In genomic region chr22:19422440-19423301, GRCh38 we compare ENCODE assay signal across 13 cellular contexts. TPM values are rescaled to one million over a fixed set of nuclear protein-coding genes. Genes with fewer than 3 reads are reported as not detected.
DNase-seq lines count a peak whose midpoint lies in the region; ATAC-seq, FAIRE-seq and TF ChIP-seq lines count a peak whose summit lies in the region.
"Had no signal": no experiment of that assay in that cellular context is flagged by ENCODE, and none has a peak within 500 bp of the region (broad histone marks: within the 10 kb centered on the region; RNA-seq: fewer than 3 reads in every experiment).

No MANE protein-coding gene starts in this region.

- no peaks in the 10 kb centered on the region for H3K27me3 Mint-ChIP-seq in T-helper 1 cell treated with Interleukin-12 subunit alpha and Interleukin-12 subunit beta and Interleukin-4 antibody, amounts not matched to agents 30 μg/mL and 1 μg/mL, for 36 hours (ENCODE audit: low read depth)
- no peaks in the 10 kb centered on the region for H3K27me3 Mint-ChIP-seq in neural progenitor cell (ENCODE audit: insufficient read depth, low read depth)

- H3K36me3 Mint-ChIP-seq in T-helper 1 cell treated with Interleukin-12 subunit alpha and Interleukin-12 subunit beta and Interleukin-4 antibody, amounts not matched to agents 30 μg/mL and 1 μg/mL, for 36 hours (ENCODE audit: low read depth): peaks cover 17% of the 10 kb centered on the region
- H3K36me3 Mint-ChIP-seq in neural progenitor cell: peaks cover 14% of the 10 kb centered on the region

- H4K20me1 ChIP-seq in K562 (replicated peaks; ENCODE audit: control insufficient read depth, insufficient read depth, low read length): peaks cover 77% of the 10 kb centered on the region
- H4K20me1 ChIP-seq in neural progenitor cell (ENCODE audit: low read depth): peaks cover 79% of the 10 kb centered on the region

- H3K9me1 ChIP-seq in K562 (ENCODE audit: control insufficient read depth, insufficient read depth, low read length): peaks cover 24% of the 10 kb centered on the region

- BruUV-seq in K562 (replicated peaks; lab: Mats Ljungman, UMichigan): no TSS peak

- H3K27ac ChIP-seq in K562 (ENCODE audit: extremely low read depth, low read depth, low read length) (peak overlapping the region; percentile 9; the same call in 2 of the 3 replicates), neural progenitor cell (no peak overlapping the region), upper lobe of left lung (peak overlapping the region in 1 of 4 donors; percentile 23)
- H3K27ac ChIP-seq: 22Rv1, SJCRH30, upper lobe of right lung had no signal

- POLR2A ChIA-PET in K562 (lab: Yijun Ruan, JAX): interaction anchor here (0.5 to 10.1 kb wide), 18 partner anchors 9 to 1641 kb away, joined by 3 to 212 read pairs (median 4); partner anchors contain the start of genes C22orf39, CDC45, CLTCL1 and HIRA

- H3K79me2 ChIP-seq in K562 (ENCODE audit: control insufficient read depth, insufficient read depth, low read length) (peaks cover 100% of the 10 kb centered on the region), neural progenitor cell (ENCODE audit: low read depth) (peaks cover 100% of the 10 kb centered on the region)

- no peaks in the 10 kb centered on the region for H3F3A ChIP-seq in neural progenitor cell (ENCODE audit: low read depth)

- H3K4me3 ChIP-seq in K562 (no peak overlapping the region), neural progenitor cell (no peak overlapping the region), upper lobe of left lung (no peak overlapping the region)
- H3K4me3 ChIP-seq: dorsolateral prefrontal cortex, SJCRH30, upper lobe of right lung had no signal

- CTCF ChIA-PET in K562 (lab: Yijun Ruan, JAX; ENCODE audit: low intra/inter-chr PET ratio): no interaction called here

- no peak for TF ChIP-seq CTCF in K562 (IDR thresholded peaks at IDR 0.05 in 2 of 3, conservative IDR thresholded peaks at IDR 0.05 in 1 of 3; ENCODE audit: insufficient read depth in 2 of 3, low read depth in 1 of 3, low read length in 3 of 3)
- TF ChIP-seq CTCF in neural progenitor cell (IDR thresholded peaks at IDR 0.05): no peak
- no peak for TF ChIP-seq CTCF in upper lobe of left lung (IDR thresholded peaks at IDR 0.05)
- TF ChIP-seq CTCF in GM13976 (IDR thresholded peaks at IDR 0.05; ENCODE audit: borderline replicate concordance, control extremely low read depth, extremely low read depth, insufficient read depth, missing control alignments): no peak

- TF ChIP-seq EP300 in K562 (IDR thresholded peaks at IDR 0.05; ENCODE audit: low read length) (no peak), upper lobe of left lung (IDR thresholded peaks at IDR 0.05) (no peak)

- ATAC-seq in K562 (peak; percentile 14), upper lobe of left lung (ENCODE audit: low FRiP score in 2 of 2) (no peak)
- ATAC-seq: upper lobe of right lung had no signal

- TF ChIP-seq POLR2A in K562 (conservative IDR thresholded peaks at IDR 0.05): no peak
- TF ChIP-seq POLR2A in upper lobe of left lung (IDR thresholded peaks at IDR 0.05): no peak

- H3K9ac ChIP-seq in K562 (ENCODE audit: insufficient read depth in 1 of 2, low read depth in 2 of 2, low read length in 2 of 2): peak overlapping the region in 1 of 2 experiments; percentile 57; a peak in 2 of 4 replicates
- no peak overlapping the region for H3K9ac ChIP-seq in neural progenitor cell

- H3K27ac Mint-ChIP-seq in T-helper 1 cell treated with Interleukin-12 subunit alpha and Interleukin-12 subunit beta and Interleukin-4 antibody, amounts not matched to agents 30 μg/mL and 1 μg/mL, for 36 hours: peak overlapping the region; percentile 61
- peak overlapping the region; percentile 35 for H3K27ac Mint-ChIP-seq in neural progenitor cell

- no peak for FAIRE-seq in K562 (lab: Jason Lieb, UNC)

- no peaks in the 10 kb centered on the region for H3K9me3 Mint-ChIP-seq in T-helper 1 cell treated with Interleukin-12 subunit alpha and Interleukin-12 subunit beta and Interleukin-4 antibody, amounts not matched to agents 30 μg/mL and 1 μg/mL, for 36 hours
- H3K9me3 Mint-ChIP-seq in neural progenitor cell: no peaks in the 10 kb centered on the region

- in situ Hi-C loops in K562 (cut with MboI): no loop called here
- in situ Hi-C loops in GM13976 (cut with MboI; ENCODE audit: low sequenced_read_pairs, unreplicated experiment): no loop called here

- H3K9me3 ChIP-seq in K562 (replicated peaks; ENCODE audit: control insufficient read depth, insufficient read depth, low read depth, low read length) (no peaks in the 10 kb centered on the region), neural progenitor cell (ENCODE audit: low read depth) (no peaks in the 10 kb centered on the region), upper lobe of left lung (no peaks in the 10 kb centered on the region)
- H3K9me3 ChIP-seq: SJCRH30, upper lobe of right lung had no signal

- H3K36me3 ChIP-seq in K562 (ENCODE audit: control insufficient read depth, insufficient read depth, low read length) (peaks cover 44% of the 10 kb centered on the region), neural progenitor cell (no peaks in the 10 kb centered on the region), upper lobe of left lung (no peaks in the 10 kb centered on the region)
- H3K36me3 ChIP-seq: SJCRH30, upper lobe of right lung had no signal

- no peak overlapping the region for H3K4me3 Mint-ChIP-seq in T-helper 1 cell treated with Interleukin-12 subunit alpha and Interleukin-12 subunit beta and Interleukin-4 antibody, amounts not matched to agents 30 μg/mL and 1 μg/mL, for 36 hours
- H3K4me3 Mint-ChIP-seq in neural progenitor cell: no peak overlapping the region

- intact Hi-C loops in K562 (cut with micrococcal nuclease): no loop called here

- H3K4me2 ChIP-seq in K562 (ENCODE audit: insufficient read depth, low read length): peak overlapping the region; percentile 6; the same call in 1 of the 2 replicates
- H3K4me2 ChIP-seq in neural progenitor cell: no peak overlapping the region

- no peak overlapping the region for H2AFZ ChIP-seq in K562 (ENCODE audit: low read depth, low read length)
- H2AFZ ChIP-seq in neural progenitor cell (replicated peaks): no peak overlapping the region

- WGBS in K562 (ENCODE audit: insufficient coverage, low coverage, missing lambda C conversion rate): 76% methylated on average over 11 of the region's 11 CpGs
- WGBS in upper lobe of left lung, 2 donors: 79 to 84% methylated on average over 11 of the region's 11 CpGs

- peaks cover 63% of the 10 kb centered on the region for H3K4me1 Mint-ChIP-seq in T-helper 1 cell treated with Interleukin-12 subunit alpha and Interleukin-12 subunit beta and Interleukin-4 antibody, amounts not matched to agents 30 μg/mL and 1 μg/mL, for 36 hours (ENCODE audit: low read depth)
- peaks cover 10% of the 10 kb centered on the region for H3K4me1 Mint-ChIP-seq in neural progenitor cell

- H3K27me3 ChIP-seq in K562 (ENCODE audit: control insufficient read depth in 2 of 2, insufficient read depth in 2 of 2, low read length in 2 of 2) (no peaks in the 10 kb centered on the region), neural progenitor cell (no peaks in the 10 kb centered on the region), upper lobe of left lung (no peaks in the 10 kb centered on the region)
- H3K27me3 ChIP-seq: dorsolateral prefrontal cortex, SJCRH30, upper lobe of right lung had no signal

- TF ChIP-seq RAD21 in K562 (CRISPR knock-in tag; conservative IDR thresholded peaks at IDR 0.05 in 1 of 2, IDR thresholded peaks at IDR 0.05 in 1 of 2): no peak

- DNase-seq in T-helper 1 cell (no peak), M059J (ENCODE audit: low read depth) (peak; percentile 17), K562 (ENCODE audit: extremely low read depth in 1 of 4, low spot score in 3 of 4) (no peak), neural progenitor cell (ENCODE audit: low spot score) (no peak), upper lobe of left lung (no peak), GM13976 (ENCODE audit: low spot score) (no peak)
- no peak for DNase-seq in stimulated activated naive CD4-positive, alpha-beta T cell treated with Interleukin-2 at 50 U/mL for 16 hours (lab: John Stamatoyannopoulos, UW)
- DNase-seq: NCI-H187 treated with DMSO at 0.1 percent for 48 hours, upper lobe of right lung had no signal

- peaks cover 44 to 54% of the 10 kb centered on the region in 2 experiments for H3K4me1 ChIP-seq in K562 (replicated peaks in 1 of 2; ENCODE audit: control insufficient read depth in 2 of 2, insufficient read depth in 2 of 2, low read length in 2 of 2)
- peaks cover 10% of the 10 kb centered on the region for H3K4me1 ChIP-seq in neural progenitor cell
- H3K4me1 ChIP-seq in upper lobe of left lung: peaks cover 4 to 33% (median 11%) of the 10 kb centered on the region in 4 donors
- H3K4me1 ChIP-seq: SJCRH30, upper lobe of right lung had no signal

RNA-seq across cellular contexts. Expression of gene HIRA, which starts 8.9 kb away (rescaled TPM):
- total RNA-seq in M059J (2014; rRNA removed; shearing (Covaris generic)): 17.1 and 21.5 TPM in 2 replicates
- 103 and 120 TPM in 2 replicates for total RNA-seq in K562 (2011; cell fraction: chromatin; rRNA removed; ENCODE audit: low replicate concordance)
- total RNA-seq in K562 (2011; cell fraction: nucleolus; rRNA removed): 79.7 and 81.6 TPM in 2 replicates
- 66.5 and 67.1 TPM in 2 replicates for total RNA-seq in K562 (2011; cell fraction: nucleoplasm; rRNA removed)
- total RNA-seq in K562 (2014; rRNA removed): 58.3 and 70.6 TPM in 2 replicates
- 53.9 and 54.0 TPM in 2 replicates for total RNA-seq in K562 (2014; rRNA removed; fragmentation: Illumina TruSeq; extraction: Trizol)
- 57.5 and 58.4 TPM in 2 replicates for total RNA-seq in K562 (2015; rRNA removed; fragmentation: Illumina TruSeq; extraction: Trizol)
- 115 and 132 TPM in 2 replicates for total RNA-seq in K562 (2021)
- 71.7 and 82.2 TPM in 2 replicates for polyA plus RNA-seq in K562 (2011; rRNA removed)
- 105 and 109 TPM in 2 replicates for polyA plus RNA-seq in K562 (2011; cell fraction: cytosol; rRNA removed)
- polyA plus RNA-seq in K562 (2011; cell fraction: nucleus; rRNA removed): 104 and 124 TPM in 2 replicates
- 91.6 and 91.8 TPM in 2 replicates for polyA plus RNA-seq in K562 (2012)
- polyA plus RNA-seq in K562 (2014; fragmentation: Illumina TruSeq; extraction: Trizol): 106 and 114 TPM in 2 replicates
- 1 to 10 TPM in 1 of 2 experiments, under 1 TPM in 1; 0.96 to 1.2 TPM for polyA plus RNA-seq in K562 (2014; fragmentation: Nextera tagmentation; extraction: Ambion mirVana)
- 80.0 and 80.8 TPM in 2 replicates for polyA plus RNA-seq in K562 (2014; rRNA removed)
- 93.7 and 126 TPM in 2 replicates for polyA minus RNA-seq in K562 (2011; rRNA and poly(A)+ RNA removed)
- 65.3 and 93.4 TPM in 2 replicates for polyA minus RNA-seq in K562 (2011; cell fraction: cytosol; rRNA and poly(A)+ RNA removed)
- 30.3 and 61.3 TPM in 2 replicates for polyA minus RNA-seq in K562 (2011; cell fraction: nucleus; rRNA and poly(A)+ RNA removed)
- 18.9 and 25.0 TPM in 2 replicates for total RNA-seq in neural progenitor cell (ENCODE audit: low replicate concordance)
- 10 to 100 TPM in 5 of 6 donors, 1 to 10 TPM in 1; 9.9 to 27.5 (median 22.1) TPM for total RNA-seq in upper lobe of left lung

RNA-seq across cellular contexts. Expression of gene MRPL40, which starts 9.7 kb away (rescaled TPM):
- 44.4 and 50.4 TPM in 2 replicates for total RNA-seq in M059J (2014; rRNA removed; shearing (Covaris generic))
- total RNA-seq in K562 (2011; cell fraction: chromatin; rRNA removed; ENCODE audit: low replicate concordance): 13.9 and 26.1 TPM in 2 replicates
- 29.0 and 32.5 TPM in 2 replicates for total RNA-seq in K562 (2011; cell fraction: nucleolus; rRNA removed)
- 25.1 and 32.0 TPM in 2 replicates for total RNA-seq in K562 (2011; cell fraction: nucleoplasm; rRNA removed)
- total RNA-seq in K562 (2014; rRNA removed) (160 and 182 TPM in 2 replicates), K562 (2014; rRNA removed; fragmentation: Illumina TruSeq; extraction: Trizol) (208 and 209 TPM in 2 replicates), K562 (2015; rRNA removed; fragmentation: Illumina TruSeq; extraction: Trizol) (181 and 198 TPM in 2 replicates), K562 (2021) (132 and 144 TPM in 2 replicates), neural progenitor cell (ENCODE audit: low replicate concordance) (15.5 and 17.0 TPM in 2 replicates), upper lobe of left lung (10 to 100 TPM; 18.9 to 27.3 (median 22.9) TPM)
- polyA plus RNA-seq in K562 (2011; rRNA removed) (175 and 219 TPM in 2 replicates), K562 (2014; fragmentation: Illumina TruSeq; extraction: Trizol) (197 and 237 TPM in 2 replicates), K562 (2014; fragmentation: Nextera tagmentation; extraction: Ambion mirVana) (100 to 1,000 TPM; 601 to 652 TPM), K562 (2014; rRNA removed) (223 TPM in 2 replicates)
- 88.3 and 113 TPM in 2 replicates for polyA plus RNA-seq in K562 (2011; cell fraction: cytosol; rRNA removed)
- 34.6 and 66.5 TPM in 2 replicates for polyA plus RNA-seq in K562 (2011; cell fraction: nucleus; rRNA removed)
- polyA plus RNA-seq in K562 (2012): 159 TPM in 2 replicates
- 52.5 and 73.2 TPM in 2 replicates for polyA minus RNA-seq in K562 (2011; rRNA and poly(A)+ RNA removed)
- polyA minus RNA-seq in K562 (2011; cell fraction: cytosol; rRNA and poly(A)+ RNA removed): 31.3 and 34.3 TPM in 2 replicates
- 12.0 and 31.3 TPM in 2 replicates for polyA minus RNA-seq in K562 (2011; cell fraction: nucleus; rRNA and poly(A)+ RNA removed)

RNA-seq across cellular contexts. Expression of gene C22orf39, which starts 24.8 kb away (rescaled TPM):
- total RNA-seq in M059J (2014; rRNA removed; shearing (Covaris generic)): 24.2 and 29.6 TPM in 2 replicates
- total RNA-seq in K562 (2011; cell fraction: chromatin; rRNA removed; ENCODE audit: low replicate concordance): 119 and 122 TPM in 2 replicates
- total RNA-seq in K562 (2011; cell fraction: nucleolus; rRNA removed): 71.8 and 76.0 TPM in 2 replicates
- total RNA-seq in K562 (2011; cell fraction: nucleoplasm; rRNA removed): 107 and 142 TPM in 2 replicates
- total RNA-seq in K562 (2014; rRNA removed) (94.7 and 124 TPM in 2 replicates), K562 (2014; rRNA removed; fragmentation: Illumina TruSeq; extraction: Trizol) (57.2 and 59.5 TPM in 2 replicates), K562 (2015; rRNA removed; fragmentation: Illumina TruSeq; extraction: Trizol) (61.3 and 63.2 TPM in 2 replicates), K562 (2021) (66.8 and 68.0 TPM in 2 replicates), neural progenitor cell (ENCODE audit: low replicate concordance) (49.5 and 57.0 TPM in 2 replicates), upper lobe of left lung (10 to 100 TPM; 29.1 to 48.6 (median 43.6) TPM)
- polyA plus RNA-seq in K562 (2011; rRNA removed) (139 and 244 TPM in 2 replicates), K562 (2014; fragmentation: Illumina TruSeq; extraction: Trizol) (68.6 and 73.5 TPM in 2 replicates), K562 (2014; fragmentation: Nextera tagmentation; extraction: Ambion mirVana) (10 to 100 TPM; 20.4 to 25.9 TPM), K562 (2014; rRNA removed) (112 and 121 TPM in 2 replicates)
- polyA plus RNA-seq in K562 (2011; cell fraction: cytosol; rRNA removed): 164 and 257 TPM in 2 replicates
- 71.0 and 99.7 TPM in 2 replicates for polyA plus RNA-seq in K562 (2011; cell fraction: nucleus; rRNA removed)
- 87.8 and 120 TPM in 2 replicates for polyA plus RNA-seq in K562 (2012)
- 116 and 185 TPM in 2 replicates for polyA minus RNA-seq in K562 (2011; rRNA and poly(A)+ RNA removed)
- 49.4 and 80.5 TPM in 2 replicates for polyA minus RNA-seq in K562 (2011; cell fraction: cytosol; rRNA and poly(A)+ RNA removed)
- 24.9 and 58.9 TPM in 2 replicates for polyA minus RNA-seq in K562 (2011; cell fraction: nucleus; rRNA and poly(A)+ RNA removed)

RNA-seq across cellular contexts. Expression of gene UFD1, which starts 56.3 kb away (rescaled TPM):
- total RNA-seq in M059J (2014; rRNA removed; shearing (Covaris generic)): 71.4 and 88.6 TPM in 2 replicates
- 307 and 375 TPM in 2 replicates for total RNA-seq in K562 (2011; cell fraction: chromatin; rRNA removed; ENCODE audit: low replicate concordance)
- 219 and 230 TPM in 2 replicates for total RNA-seq in K562 (2011; cell fraction: nucleolus; rRNA removed)
- 278 and 374 TPM in 2 replicates for total RNA-seq in K562 (2011; cell fraction: nucleoplasm; rRNA removed)
- 238 and 290 TPM in 2 replicates for total RNA-seq in K562 (2014; rRNA removed)
- 361 and 365 TPM in 2 replicates for total RNA-seq in K562 (2014; rRNA removed; fragmentation: Illumina TruSeq; extraction: Trizol)
- 330 and 363 TPM in 2 replicates for total RNA-seq in K562 (2015; rRNA removed; fragmentation: Illumina TruSeq; extraction: Trizol)
- 284 and 307 TPM in 2 replicates for total RNA-seq in K562 (2021)
- 428 and 564 TPM in 2 replicates for polyA plus RNA-seq in K562 (2011; rRNA removed)
- polyA plus RNA-seq in K562 (2011; cell fraction: cytosol; rRNA removed): 516 and 625 TPM in 2 replicates
- polyA plus RNA-seq in K562 (2011; cell fraction: nucleus; rRNA removed): 577 and 723 TPM in 2 replicates
- 381 and 502 TPM in 2 replicates for polyA plus RNA-seq in K562 (2012)
- 551 and 645 TPM in 2 replicates for polyA plus RNA-seq in K562 (2014; fragmentation: Illumina TruSeq; extraction: Trizol)
- polyA plus RNA-seq in K562 (2014; fragmentation: Nextera tagmentation; extraction: Ambion mirVana): 100 to 1,000 TPM; 503 to 627 TPM
- polyA plus RNA-seq in K562 (2014; rRNA removed): 321 and 446 TPM in 2 replicates
- 432 and 439 TPM in 2 replicates for polyA minus RNA-seq in K562 (2011; rRNA and poly(A)+ RNA removed)
- 143 and 172 TPM in 2 replicates for polyA minus RNA-seq in K562 (2011; cell fraction: cytosol; rRNA and poly(A)+ RNA removed)
- 99.8 and 195 TPM in 2 replicates for polyA minus RNA-seq in K562 (2011; cell fraction: nucleus; rRNA and poly(A)+ RNA removed)
- 37.5 and 37.7 TPM in 2 replicates for total RNA-seq in neural progenitor cell (ENCODE audit: low replicate concordance)
- total RNA-seq in upper lobe of left lung: 10 to 100 TPM; 21.0 to 52.1 (median 29.1) TPM

RNA-seq across cellular contexts. Expression of gene CDC45, which starts 57.0 kb away (rescaled TPM):
- 26.1 and 32.2 TPM in 2 replicates for total RNA-seq in M059J (2014; rRNA removed; shearing (Covaris generic))
- 810 and 853 TPM in 2 replicates for total RNA-seq in K562 (2011; cell fraction: chromatin; rRNA removed; ENCODE audit: low replicate concordance)
- total RNA-seq in K562 (2011; cell fraction: nucleolus; rRNA removed): 339 and 346 TPM in 2 replicates
- 307 and 398 TPM in 2 replicates for total RNA-seq in K562 (2011; cell fraction: nucleoplasm; rRNA removed)
- total RNA-seq in K562 (2014; rRNA removed): 415 and 450 TPM in 2 replicates
- total RNA-seq in K562 (2014; rRNA removed; fragmentation: Illumina TruSeq; extraction: Trizol): 263 and 295 TPM in 2 replicates
- total RNA-seq in K562 (2015; rRNA removed; fragmentation: Illumina TruSeq; extraction: Trizol): 239 and 251 TPM in 2 replicates
- total RNA-seq in K562 (2021): 312 and 319 TPM in 2 replicates
- 580 and 584 TPM in 2 replicates for polyA plus RNA-seq in K562 (2011; rRNA removed)
- polyA plus RNA-seq in K562 (2011; cell fraction: cytosol; rRNA removed): 370 and 430 TPM in 2 replicates
- 642 and 944 TPM in 2 replicates for polyA plus RNA-seq in K562 (2011; cell fraction: nucleus; rRNA removed)
- polyA plus RNA-seq in K562 (2012): 267 and 326 TPM in 2 replicates
- 412 and 430 TPM in 2 replicates for polyA plus RNA-seq in K562 (2014; fragmentation: Illumina TruSeq; extraction: Trizol)
- 100 to 1,000 TPM; 276 to 465 TPM for polyA plus RNA-seq in K562 (2014; fragmentation: Nextera tagmentation; extraction: Ambion mirVana)
- 410 and 427 TPM in 2 replicates for polyA plus RNA-seq in K562 (2014; rRNA removed)
- polyA minus RNA-seq in K562 (2011; rRNA and poly(A)+ RNA removed): 415 and 540 TPM in 2 replicates
- polyA minus RNA-seq in K562 (2011; cell fraction: cytosol; rRNA and poly(A)+ RNA removed): 153 and 162 TPM in 2 replicates
- polyA minus RNA-seq in K562 (2011; cell fraction: nucleus; rRNA and poly(A)+ RNA removed): 185 and 445 TPM in 2 replicates
- 40.9 and 50.7 TPM in 2 replicates for total RNA-seq in neural progenitor cell (ENCODE audit: low replicate concordance)
- 1 to 10 TPM in 4 of 6 donors, under 1 TPM in 1, not detected in 1; 0.44 to 3.2 (median 1.8) TPM for total RNA-seq in upper lobe of left lung
